ENCODE assay signal across 31 cellular contexts in the genomic region with DNA sequence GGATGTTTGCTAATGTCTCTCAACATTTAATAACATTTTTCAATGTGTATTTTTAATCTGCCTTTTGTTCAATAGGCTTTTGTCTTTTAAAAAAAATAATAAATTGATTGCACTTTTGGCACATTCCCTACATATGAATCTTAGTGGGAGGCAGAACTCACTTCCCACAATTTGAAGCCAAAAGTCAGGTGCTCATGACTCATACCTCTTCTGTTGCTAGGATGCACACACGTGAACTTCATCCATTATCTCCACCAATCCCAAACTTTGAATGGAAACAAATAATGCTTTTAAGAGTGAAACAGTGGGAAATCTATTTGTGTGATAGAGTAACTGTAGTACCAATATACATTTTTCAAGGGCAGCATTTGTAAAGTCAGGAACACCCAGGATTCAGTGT.
DNase-seq lines count a peak whose midpoint lies in the region; ATAC-seq, FAIRE-seq and TF ChIP-seq lines count a peak whose summit lies in the region.
"Had no signal": no experiment of that assay in that cellular context is flagged by ENCODE, and none has a peak within 500 bp of the region (broad histone marks: within the 10 kb centered on the region; RNA-seq: fewer than 3 reads in every experiment).

No MANE protein-coding gene starts in this region.

- H3K9me3 Mint-ChIP-seq in activated CD4-positive, alpha-beta T cell treated with anti-CD3 and anti-CD28 coated beads, Interleukin-2, amount 10 ng/mL, durations not matched to agents 7 days and 5 days, result no peaks in the 10 kb centered on the region
- peaks cover 11 to 12% of the 10 kb centered on the region in 2 donors for H3K9me3 Mint-ChIP-seq in stimulated activated naive CD8-positive, alpha-beta T cell treated with anti-CD3 and anti-CD28 coated beads, Interleukin-15, amount 100 ng/mL, for 72 hours
- H3K9me3 Mint-ChIP-seq: T-helper 1 cell treated with Interleukin-12 subunit alpha and Interleukin-12 subunit beta and Interleukin-4 antibody, amounts not matched to agents 30 μg/mL and 1 μg/mL, for 36 hours had no signal

- WGBS in small intestine, 3 donors, result 12 to 59% (median 19%) methylated on average over 1 of the region's 1 CpG

- ATAC-seq in stimulated activated naive CD8-positive, alpha-beta T cell treated with anti-CD3 and anti-CD28 coated beads, Interleukin-15, amount 100 ng/mL, for 72 hours, result no peak
- ATAC-seq: activated CD4-positive, alpha-beta T cell treated with anti-CD3 and anti-CD28 coated beads for 36 hours had no signal

- H3K27me3 ChIP-seq in bronchial epithelial cell (ENCODE audit: control insufficient read depth, insufficient read depth, low read length), result no peaks in the 10 kb centered on the region
- no peaks in the 10 kb centered on the region for H3K27me3 ChIP-seq in kidney epithelial cell (ENCODE audit: control insufficient read depth, insufficient read depth, low read length)
- H3K27me3 ChIP-seq in small intestine (ENCODE audit: control insufficient read depth in 2 of 2, insufficient read depth in 2 of 2, low read length in 2 of 2), result no peaks in the 10 kb centered on the region
- H3K27me3 ChIP-seq: ascending aorta, BE2C had no signal

- no peaks in the 10 kb centered on the region for H3K4me1 ChIP-seq in small intestine (ENCODE audit: control insufficient read depth in 2 of 2, insufficient read depth in 1 of 2, low read depth in 1 of 2, low read length in 1 of 2)
- H3K4me1 ChIP-seq: ascending aorta, BE2C, HAP-1, left ventricle myocardium inferior had no signal

- H3K36me3 Mint-ChIP-seq in activated CD4-positive, alpha-beta T cell treated with anti-CD3 and anti-CD28 coated beads, Interleukin-2, amount 10 ng/mL, durations not matched to agents 7 days and 5 days (ENCODE audit: low read depth), result no peaks in the 10 kb centered on the region
- H3K36me3 Mint-ChIP-seq: activated naive CD8-positive, alpha-beta T cell had no signal

- H3K27me3 Mint-ChIP-seq in activated CD4-positive, alpha-beta T cell treated with anti-CD3 and anti-CD28 coated beads, Interleukin-2, amount 10 ng/mL, durations not matched to agents 7 days and 5 days, result no peaks in the 10 kb centered on the region
- H3K27me3 Mint-ChIP-seq in stimulated activated naive CD8-positive, alpha-beta T cell treated with anti-CD3 and anti-CD28 coated beads, Interleukin-15, amount 100 ng/mL, for 72 hours, result no peaks in the 10 kb centered on the region
- H3K27me3 Mint-ChIP-seq: activated CD4-positive, alpha-beta T cell treated with anti-CD3 and anti-CD28 coated beads for 36 hours; activated naive CD8-positive, alpha-beta T cell had no signal

- H3K27ac ChIP-seq in small intestine (ENCODE audit: low read depth in 1 of 2, low read length in 1 of 2), result no peak overlapping the region
- H3K27ac ChIP-seq: ascending aorta, left ventricle myocardium inferior had no signal

- no peak overlapping the region for H3K27ac Mint-ChIP-seq in activated CD4-positive, alpha-beta T cell treated with anti-CD3 and anti-CD28 coated beads, Interleukin-2, amount 10 ng/mL, durations not matched to agents 7 days and 5 days
- H3K27ac Mint-ChIP-seq in stimulated activated naive CD8-positive, alpha-beta T cell treated with anti-CD3 and anti-CD28 coated beads, Interleukin-15, amount 100 ng/mL, for 72 hours, result no peak overlapping the region
- H3K27ac Mint-ChIP-seq: activated CD4-positive, alpha-beta T cell treated with anti-CD3 and anti-CD28 coated beads for 36 hours; activated naive CD8-positive, alpha-beta T cell; T-helper 1 cell treated with Interleukin-12 subunit alpha and Interleukin-12 subunit beta and Interleukin-4 antibody, amounts not matched to agents 30 μg/mL and 1 μg/mL, for 36 hours had no signal

- H3K36me3 ChIP-seq in bronchial epithelial cell (ENCODE audit: control insufficient read depth, insufficient read depth, low read length) (no peaks in the 10 kb centered on the region), kidney epithelial cell (ENCODE audit: control insufficient read depth, insufficient read depth, low read length) (no peaks in the 10 kb centered on the region), small intestine (ENCODE audit: control insufficient read depth in 2 of 2, insufficient read depth in 2 of 2, low read length in 2 of 2) (no peaks in the 10 kb centered on the region)
- H3K36me3 ChIP-seq: ascending aorta, BE2C, HAP-1, left ventricle myocardium inferior had no signal

- no peak overlapping the region for H3K4me3 Mint-ChIP-seq in activated CD4-positive, alpha-beta T cell treated with anti-CD3 and anti-CD28 coated beads, Interleukin-2, amount 10 ng/mL, durations not matched to agents 7 days and 5 days
- H3K4me3 Mint-ChIP-seq in stimulated activated naive CD8-positive, alpha-beta T cell treated with anti-CD3 and anti-CD28 coated beads, Interleukin-15, amount 100 ng/mL, for 72 hours, result no peak overlapping the region
- H3K4me3 Mint-ChIP-seq: activated CD4-positive, alpha-beta T cell treated with anti-CD3 and anti-CD28 coated beads for 36 hours; activated naive CD8-positive, alpha-beta T cell; T-helper 1 cell treated with Interleukin-12 subunit alpha and Interleukin-12 subunit beta and Interleukin-4 antibody, amounts not matched to agents 30 μg/mL and 1 μg/mL, for 36 hours had no signal

- H3K4me3 ChIP-seq in bronchial epithelial cell (ENCODE audit: low read depth, low read length) (no peak overlapping the region), kidney epithelial cell (ENCODE audit: low read depth, low read length) (no peak overlapping the region), small intestine (ENCODE audit: low read depth in 1 of 2, low read length in 2 of 2) (no peak overlapping the region)
- H3K4me3 ChIP-seq: ascending aorta, HAP-1, left ventricle myocardium inferior, SK-N-MC had no signal

- no peaks in the 10 kb centered on the region for H3K9me3 ChIP-seq in small intestine (ENCODE audit: control insufficient read depth, low read depth)
- H3K9me3 ChIP-seq: ascending aorta, BE2C, HAP-1, left ventricle myocardium inferior had no signal

- CTCF ChIA-PET in activated CD4-positive, alpha-beta T cell treated with anti-CD3 and anti-CD28 coated beads, Interleukin-2, amount 10 ng/mL, durations not matched to agents 7 days and 5 days (lab: Charles Lee), result no interaction called here

- POLR2A ChIA-PET in activated CD4-positive, alpha-beta T cell treated with anti-CD3 and anti-CD28 coated beads, Interleukin-2, amount 10 ng/mL, durations not matched to agents 7 days and 5 days (lab: Charles Lee), result no interaction called here

- no peaks in the 10 kb centered on the region for H3K4me1 Mint-ChIP-seq in activated CD4-positive, alpha-beta T cell treated with anti-CD3 and anti-CD28 coated beads, Interleukin-2, amount 10 ng/mL, durations not matched to agents 7 days and 5 days
- H3K4me1 Mint-ChIP-seq in stimulated activated naive CD8-positive, alpha-beta T cell treated with anti-CD3 and anti-CD28 coated beads, Interleukin-15, amount 100 ng/mL, for 72 hours, result no peaks in the 10 kb centered on the region
- H3K4me1 Mint-ChIP-seq: activated CD4-positive, alpha-beta T cell treated with anti-CD3 and anti-CD28 coated beads for 36 hours had no signal

- TF ChIP-seq CTCF in bronchial epithelial cell (IDR thresholded peaks at IDR 0.05; ENCODE audit: insufficient read depth, low read length, severe bottlenecking) (no peak), kidney epithelial cell (IDR thresholded peaks at IDR 0.05; ENCODE audit: insufficient read depth, low read length, poor library complexity, severe bottlenecking) (no peak)

- no peak for FAIRE-seq in bronchial epithelial cell (lab: Jason Lieb, UNC)
- FAIRE-seq in small intestine (lab: Jason Lieb, UNC), result no peak
- FAIRE-seq: frontal cortex had no signal

- DNase-seq in COLO829 (ENCODE audit: low spot score), result peak; percentile 65
- DNase-seq in RKO (ENCODE audit: low spot score), result peak; percentile 25
- DNase-seq in bronchial epithelial cell (ENCODE audit: low read depth), result peak; percentile 60
- peak; percentile 44 for DNase-seq in kidney epithelial cell (ENCODE audit: low read depth)
- no peak for DNase-seq in retina
- no peak for DNase-seq in activated CD4-positive, alpha-beta T cell treated with anti-CD3 and anti-CD28 coated beads, Interleukin-2, amount 10 ng/mL, durations not matched to agents 7 days and 5 days
- no peak for DNase-seq in small intestine
- DNase-seq in stimulated activated naive CD8-positive, alpha-beta T cell treated with anti-CD3 and anti-CD28 coated beads, Interleukin-15, amount 100 ng/mL, for 72 hours, result no peak
- DNase-seq: activated CD4-positive, alpha-beta T cell treated with anti-CD3 and anti-CD28 coated beads for 36 hours; activated CD8-positive, alpha-beta memory T cell treated with anti-CD3 and anti-CD28 coated beads for 24 hours; activated effector memory CD4-positive, alpha-beta T cell treated with Interleukin-2 at 50 U/mL for 16 hours; BE2C; DMS153; effector memory CD4-positive, alpha-beta T cell; erythroblast; GDM1; hippocampal formation; KBM-7; left ventricle myocardium inferior; NCI-H1436; NCI-H2107; NCI-H446; NCI-H82; occipital lobe; trophoblast cell had no signal

Comparison
In these comparisons a context has a peak if more than half of its experiments do, and no peak if none do; other contexts are left out.
1. DNase-seq: peak in COLO829 (single experiment), RKO (single experiment), bronchial epithelial cell (single experiment) and kidney epithelial cell (single experiment); none in retina (single experiment), activated CD4-positive, alpha-beta T cell treated with anti-CD3 and anti-CD28 coated beads, Interleukin-2, amount 10 ng/mL, durations not matched to agents 7 days and 5 days (single experiment), small intestine (single experiment) and stimulated activated naive CD8-positive, alpha-beta T cell treated with anti-CD3 and anti-CD28 coated beads, Interleukin-15, amount 100 ng/mL, for 72 hours (0 of 2).